Comparison of ENCODE assay signal across 19 cellular contexts in genomic region chr5:140627972-140628371, GRCh38. TPM values are rescaled to one million over a fixed set of nuclear protein-coding genes. Genes with fewer than 3 reads are reported as not detected.
DNase-seq lines count a peak whose midpoint lies in the region; ATAC-seq, FAIRE-seq and TF ChIP-seq lines count a peak whose summit lies in the region.
"Had no signal": no experiment of that assay in that cellular context is flagged by ENCODE, and none has a peak within 500 bp of the region (broad histone marks: within the 10 kb centered on the region; RNA-seq: fewer than 3 reads in every experiment).

No MANE protein-coding gene starts in this region.

- no peak for TF ChIP-seq RAD21 in K562 (CRISPR knock-in tag; conservative IDR thresholded peaks at IDR 0.05 in 1 of 2, IDR thresholded peaks at IDR 0.05 in 1 of 2)

- POLR2A ChIA-PET in K562 (lab: Yijun Ruan, JAX), result interaction anchor here (0.6 kb wide), 1 partner anchor 10 kb away, joined by 3 read pairs; no protein-coding TSS in a partner anchor

- H3K27ac ChIP-seq in K562 (ENCODE audit: extremely low read depth, low read depth, low read length) (no peak overlapping the region), Karpas-422 (ENCODE audit: low read length) (no peak overlapping the region), vagina (no peak overlapping the region)
- H3K27ac ChIP-seq: KMS-11, RWPE1 had no signal

- BruUV-seq in K562 (replicated peaks; lab: Mats Ljungman, UMichigan), result no TSS peak

- H3K9me1 ChIP-seq in K562 (ENCODE audit: control insufficient read depth, insufficient read depth, low read length), result no peaks in the 10 kb centered on the region

- TF ChIP-seq CTCF in K562 (IDR thresholded peaks at IDR 0.05 in 2 of 3, conservative IDR thresholded peaks at IDR 0.05 in 1 of 3; ENCODE audit: insufficient read depth in 2 of 3, low read depth in 1 of 3, low read length in 3 of 3) (no peak), vagina (IDR thresholded peaks at IDR 0.05) (no peak)

- H4K20me1 ChIP-seq in K562 (replicated peaks; ENCODE audit: control insufficient read depth, insufficient read depth, low read length) (no peaks in the 10 kb centered on the region), Karpas-422 (ENCODE audit: insufficient read depth, low read depth, low read length) (no peaks in the 10 kb centered on the region)

- CTCF ChIA-PET in K562 (lab: Yijun Ruan, JAX; ENCODE audit: low intra/inter-chr PET ratio), result interaction anchor here (0.6 kb wide), 1 partner anchor 127 kb away, joined by 3 read pairs; no protein-coding TSS in a partner anchor

- no peak for TF ChIP-seq EP300 in K562 (IDR thresholded peaks at IDR 0.05; ENCODE audit: low read length)

- H3K4me1 ChIP-seq in K562 (replicated peaks in 1 of 2; ENCODE audit: control insufficient read depth in 2 of 2, insufficient read depth in 2 of 2, low read length in 2 of 2) (peaks cover 3 to 14% of the 10 kb centered on the region in 2 experiments; a peak in 4 of 5 replicates), Karpas-422 (ENCODE audit: low read length) (no peaks in the 10 kb centered on the region), vagina (peaks cover 16% of the 10 kb centered on the region)

- TF ChIP-seq POLR2A in K562 (conservative IDR thresholded peaks at IDR 0.05) (no peak), vagina (IDR thresholded peaks at IDR 0.05) (no peak)

- no peak for ATAC-seq in K562
- ATAC-seq: Panc1 had no signal

- H3K4me2 ChIP-seq in K562 (ENCODE audit: insufficient read depth, low read length), result no peak overlapping the region
- no peak overlapping the region for H3K4me2 ChIP-seq in Karpas-422 (ENCODE audit: low read depth, low read length, poor library complexity, severe bottlenecking)
- H3K4me2 ChIP-seq: KMS-11 had no signal

- H3K9me3 ChIP-seq in K562 (replicated peaks; ENCODE audit: control insufficient read depth, insufficient read depth, low read depth, low read length) (no peaks in the 10 kb centered on the region), Karpas-422 (ENCODE audit: low read length) (peaks cover 4% of the 10 kb centered on the region; the same call in 1 of the 2 replicates), vagina (no peaks in the 10 kb centered on the region)

- H3K27me3 ChIP-seq in K562 (ENCODE audit: control insufficient read depth in 2 of 2, insufficient read depth in 2 of 2, low read length in 2 of 2) (no peaks in the 10 kb centered on the region), Karpas-422 (ENCODE audit: low read length) (0 out of 2 replicates have a peak, but pooled peaks cover 2% of the 10 kb centered on the region), vagina (no peaks in the 10 kb centered on the region)

- H3K4me3 ChIP-seq in K562 (no peak overlapping the region), Karpas-422 (ENCODE audit: low read length) (no peak overlapping the region), vagina (no peak overlapping the region)

- DNase-seq in ELR (ENCODE audit: low read depth), result peak; percentile 19
- DNase-seq in LHCN-M2 (ENCODE audit: low read depth), result peak; percentile 23
- DNase-seq in K562 (ENCODE audit: extremely low read depth in 1 of 4, low spot score in 3 of 4), result no peak
- DNase-seq in C1 segment of cervical spinal cord (lab: John Stamatoyannopoulos, UW), result no peak
- no peak for DNase-seq in Karpas-422
- DNase-seq in vagina (ENCODE audit: extremely low spot score in 2 of 2), result no peak
- DNase-seq: Calu3, IMR-90, NCI-H2029, NCI-H446, NCI-H524 treated with DMSO at 0.1 percent for 48 hours, SHP77, T-helper 1 cell had no signal

- H2AFZ ChIP-seq in K562 (ENCODE audit: low read depth, low read length) (no peak overlapping the region), Karpas-422 (ENCODE audit: low read length) (no peak overlapping the region)

- no peaks in the 10 kb centered on the region for H3K79me2 ChIP-seq in K562 (ENCODE audit: control insufficient read depth, insufficient read depth, low read length)
- H3K79me2 ChIP-seq in Karpas-422 (ENCODE audit: low read length), result no peaks in the 10 kb centered on the region

- intact Hi-C loops in K562 (cut with micrococcal nuclease) (no loop called here), vagina (cut with DNase I) (no loop called here)

- in situ Hi-C loops in K562 (cut with MboI), result no loop called here

- no peak overlapping the region for H3K9ac ChIP-seq in K562 (ENCODE audit: insufficient read depth in 1 of 2, low read depth in 2 of 2, low read length in 2 of 2)
- no peak overlapping the region for H3K9ac ChIP-seq in Karpas-422 (ENCODE audit: low read length)
- H3K9ac ChIP-seq: KMS-11 had no signal

- 63% methylated on average over 6 of the region's 6 CpGs for WGBS in K562 (ENCODE audit: insufficient coverage, low coverage, missing lambda C conversion rate)

- H3K36me3 ChIP-seq in K562 (ENCODE audit: control insufficient read depth, insufficient read depth, low read length) (no peaks in the 10 kb centered on the region), Karpas-422 (ENCODE audit: insufficient read depth, low read length) (no peaks in the 10 kb centered on the region), vagina (no peaks in the 10 kb centered on the region)

- no peaks in the 10 kb centered on the region for H3K9me2 ChIP-seq in Karpas-422 (replicated peaks; ENCODE audit: insufficient read depth, low read length)

- no peak for FAIRE-seq in K562 (lab: Jason Lieb, UNC)
- FAIRE-seq: GM18507, H54 had no signal

RNA-seq across cellular contexts. Expression of gene CD14, which starts 5.0 kb away (rescaled TPM):
- 0.96 and 1.1 TPM in 2 replicates for total RNA-seq in LHCN-M2 (2014; rRNA removed)
- polyA plus RNA-seq in LHCN-M2 (2012), result 2.6 TPM
- 0.39 and 0.46 TPM in 2 replicates for total RNA-seq in K562 (2011; cell fraction: chromatin; rRNA removed; ENCODE audit: low replicate concordance)
- total RNA-seq in K562 (2011; cell fraction: nucleolus; rRNA removed), result 0.26 and 0.33 TPM in 2 replicates
- total RNA-seq in K562 (2011; cell fraction: nucleoplasm; rRNA removed), result 0.51 TPM in 1 of 2 replicates, not detected in the other
- total RNA-seq in K562 (2014; rRNA removed), result 0.09 TPM in 1 of 2 replicates, not detected in the other
- total RNA-seq in K562 (2014; rRNA removed; fragmentation: Illumina TruSeq; extraction: Trizol), result 0.07 TPM in 1 of 2 replicates, not detected in the other
- total RNA-seq in K562 (2015; rRNA removed; fragmentation: Illumina TruSeq; extraction: Trizol), result 0.14 and 0.15 TPM in 2 replicates
- 0.31 and 0.47 TPM in 2 replicates for total RNA-seq in K562 (2021)
- polyA plus RNA-seq in K562 (2011; rRNA removed), result 0.13 and 0.23 TPM in 2 replicates
- 0.28 and 0.47 TPM in 2 replicates for polyA plus RNA-seq in K562 (2011; cell fraction: cytosol; rRNA removed)
- 0.11 and 0.67 TPM in 2 replicates for polyA plus RNA-seq in K562 (2011; cell fraction: nucleus; rRNA removed)
- 0.17 and 0.29 TPM in 2 replicates for polyA plus RNA-seq in K562 (2012)
- not detected in 2 replicates for polyA plus RNA-seq in K562 (2014; fragmentation: Illumina TruSeq; extraction: Trizol)
- under 1 TPM in 1 of 2 experiments, not detected in 1; 0.15 TPM for polyA plus RNA-seq in K562 (2014; fragmentation: Nextera tagmentation; extraction: Ambion mirVana)
- 0.32 and 1.0 TPM in 2 replicates for polyA plus RNA-seq in K562 (2014; rRNA removed)
- not detected in 2 replicates for polyA minus RNA-seq in K562 (2011; rRNA and poly(A)+ RNA removed)
- not detected in 2 replicates for polyA minus RNA-seq in K562 (2011; cell fraction: cytosol; rRNA and poly(A)+ RNA removed)
- polyA minus RNA-seq in K562 (2011; cell fraction: nucleus; rRNA and poly(A)+ RNA removed), result 0.22 and 0.27 TPM in 2 replicates
- total RNA-seq in Karpas-422 (2014; rRNA removed; shearing (Covaris generic); ENCODE audit: low replicate concordance), result not detected in 2 replicates
- total RNA-seq in vagina, result 48.4 TPM
- total RNA-seq: G401 had no signal

RNA-seq across cellular contexts. Expression of gene TMCO6, which starts 11.3 kb away (rescaled TPM):
- total RNA-seq in LHCN-M2 (2014; rRNA removed) (42.8 and 43.0 TPM in 2 replicates), K562 (2014; rRNA removed) (21.4 and 32.9 TPM in 2 replicates), K562 (2014; rRNA removed; fragmentation: Illumina TruSeq; extraction: Trizol) (8.3 and 10.3 TPM in 2 replicates), K562 (2015; rRNA removed; fragmentation: Illumina TruSeq; extraction: Trizol) (10.6 and 11.5 TPM in 2 replicates), K562 (2021) (23.5 and 24.4 TPM in 2 replicates), vagina (16.5 TPM)
- 7.2 TPM for polyA plus RNA-seq in LHCN-M2 (2012)
- total RNA-seq in K562 (2011; cell fraction: chromatin; rRNA removed; ENCODE audit: low replicate concordance), result 97.2 and 222 TPM in 2 replicates
- 127 and 130 TPM in 2 replicates for total RNA-seq in K562 (2011; cell fraction: nucleolus; rRNA removed)
- 107 and 115 TPM in 2 replicates for total RNA-seq in K562 (2011; cell fraction: nucleoplasm; rRNA removed)
- polyA plus RNA-seq in K562 (2011; rRNA removed) (26.9 and 28.5 TPM in 2 replicates), K562 (2014; fragmentation: Illumina TruSeq; extraction: Trizol) (16.7 and 18.0 TPM in 2 replicates), K562 (2014; fragmentation: Nextera tagmentation; extraction: Ambion mirVana) (1 to 10 TPM; 3.4 to 5.1 TPM), K562 (2014; rRNA removed) (32.5 and 46.4 TPM in 2 replicates)
- 29.2 and 30.3 TPM in 2 replicates for polyA plus RNA-seq in K562 (2011; cell fraction: cytosol; rRNA removed)
- 196 and 262 TPM in 2 replicates for polyA plus RNA-seq in K562 (2011; cell fraction: nucleus; rRNA removed)
- 18.6 and 22.1 TPM in 2 replicates for polyA plus RNA-seq in K562 (2012)
- polyA minus RNA-seq in K562 (2011; rRNA and poly(A)+ RNA removed), result 11.5 and 15.9 TPM in 2 replicates
- 6.1 and 10.0 TPM in 2 replicates for polyA minus RNA-seq in K562 (2011; cell fraction: cytosol; rRNA and poly(A)+ RNA removed)
- 49.9 and 56.8 TPM in 2 replicates for polyA minus RNA-seq in K562 (2011; cell fraction: nucleus; rRNA and poly(A)+ RNA removed)
- total RNA-seq in Karpas-422 (2014; rRNA removed; shearing (Covaris generic); ENCODE audit: low replicate concordance), result 23.8 and 29.9 TPM in 2 replicates

RNA-seq across cellular contexts. Expression of gene NDUFA2, which starts 19.5 kb away (rescaled TPM):
- total RNA-seq in LHCN-M2 (2014; rRNA removed) (44.0 and 48.5 TPM in 2 replicates), K562 (2014; rRNA removed) (136 and 209 TPM in 2 replicates), K562 (2014; rRNA removed; fragmentation: Illumina TruSeq; extraction: Trizol) (63.3 and 69.1 TPM in 2 replicates), K562 (2015; rRNA removed; fragmentation: Illumina TruSeq; extraction: Trizol) (103 and 105 TPM in 2 replicates), K562 (2021) (120 and 125 TPM in 2 replicates), vagina (61.6 TPM)
- polyA plus RNA-seq in LHCN-M2 (2012), result 193 TPM
- total RNA-seq in K562 (2011; cell fraction: chromatin; rRNA removed; ENCODE audit: low replicate concordance), result 7.6 and 18.9 TPM in 2 replicates
- 40.4 and 43.6 TPM in 2 replicates for total RNA-seq in K562 (2011; cell fraction: nucleolus; rRNA removed)
- 24.4 and 32.7 TPM in 2 replicates for total RNA-seq in K562 (2011; cell fraction: nucleoplasm; rRNA removed)
- polyA plus RNA-seq in K562 (2011; rRNA removed) (184 and 187 TPM in 2 replicates), K562 (2014; fragmentation: Illumina TruSeq; extraction: Trizol) (77.4 and 113 TPM in 2 replicates), K562 (2014; fragmentation: Nextera tagmentation; extraction: Ambion mirVana) (100 to 1,000 TPM; 480 to 497 TPM), K562 (2014; rRNA removed) (209 and 284 TPM in 2 replicates)
- 176 and 243 TPM in 2 replicates for polyA plus RNA-seq in K562 (2011; cell fraction: cytosol; rRNA removed)
- 81.1 and 91.8 TPM in 2 replicates for polyA plus RNA-seq in K562 (2011; cell fraction: nucleus; rRNA removed)
- polyA plus RNA-seq in K562 (2012), result 147 and 206 TPM in 2 replicates
- 15.2 and 15.6 TPM in 2 replicates for polyA minus RNA-seq in K562 (2011; rRNA and poly(A)+ RNA removed)
- polyA minus RNA-seq in K562 (2011; cell fraction: cytosol; rRNA and poly(A)+ RNA removed), result 20.1 and 29.9 TPM in 2 replicates
- 15.6 and 21.9 TPM in 2 replicates for polyA minus RNA-seq in K562 (2011; cell fraction: nucleus; rRNA and poly(A)+ RNA removed)
- 126 and 131 TPM in 2 replicates for total RNA-seq in Karpas-422 (2014; rRNA removed; shearing (Covaris generic); ENCODE audit: low replicate concordance)

RNA-seq across cellular contexts. Expression of gene IK, which starts 19.7 kb away (rescaled TPM):
- 96.8 and 111 TPM in 2 replicates for total RNA-seq in LHCN-M2 (2014; rRNA removed)
- polyA plus RNA-seq in LHCN-M2 (2012), result 83.8 TPM
- 95.6 and 166 TPM in 2 replicates for total RNA-seq in K562 (2011; cell fraction: chromatin; rRNA removed; ENCODE audit: low replicate concordance)
- 44.7 and 60.0 TPM in 2 replicates for total RNA-seq in K562 (2011; cell fraction: nucleolus; rRNA removed)
- total RNA-seq in K562 (2011; cell fraction: nucleoplasm; rRNA removed), result 73.0 and 85.0 TPM in 2 replicates
- total RNA-seq in K562 (2014; rRNA removed), result 150 and 170 TPM in 2 replicates
- total RNA-seq in K562 (2014; rRNA removed; fragmentation: Illumina TruSeq; extraction: Trizol), result 138 and 149 TPM in 2 replicates
- 158 and 164 TPM in 2 replicates for total RNA-seq in K562 (2015; rRNA removed; fragmentation: Illumina TruSeq; extraction: Trizol)
- 81.9 and 93.0 TPM in 2 replicates for total RNA-seq in K562 (2021)
- 107 and 140 TPM in 2 replicates for polyA plus RNA-seq in K562 (2011; rRNA removed)
- 52.3 and 71.9 TPM in 2 replicates for polyA plus RNA-seq in K562 (2011; cell fraction: cytosol; rRNA removed)
- polyA plus RNA-seq in K562 (2011; cell fraction: nucleus; rRNA removed), result 150 and 151 TPM in 2 replicates
- 117 and 133 TPM in 2 replicates for polyA plus RNA-seq in K562 (2012)
- polyA plus RNA-seq in K562 (2014; fragmentation: Illumina TruSeq; extraction: Trizol), result 187 and 203 TPM in 2 replicates
- polyA plus RNA-seq in K562 (2014; fragmentation: Nextera tagmentation; extraction: Ambion mirVana), result 100 to 1,000 TPM in 1 of 2 experiments, 10 to 100 TPM in 1; 89.2 to 182 TPM
- polyA plus RNA-seq in K562 (2014; rRNA removed), result 137 and 176 TPM in 2 replicates
- polyA minus RNA-seq in K562 (2011; rRNA and poly(A)+ RNA removed), result 133 and 180 TPM in 2 replicates
- 42.0 and 55.4 TPM in 2 replicates for polyA minus RNA-seq in K562 (2011; cell fraction: cytosol; rRNA and poly(A)+ RNA removed)
- polyA minus RNA-seq in K562 (2011; cell fraction: nucleus; rRNA and poly(A)+ RNA removed), result 47.0 and 74.2 TPM in 2 replicates
- 101 and 106 TPM in 2 replicates for total RNA-seq in Karpas-422 (2014; rRNA removed; shearing (Covaris generic); ENCODE audit: low replicate concordance)
- total RNA-seq in vagina, result 64.3 TPM

RNA-seq across cellular contexts. Expression of gene WDR55, which starts 36.7 kb away (rescaled TPM):
- total RNA-seq in LHCN-M2 (2014; rRNA removed) (27.1 and 28.9 TPM in 2 replicates), K562 (2014; rRNA removed) (24.9 and 27.3 TPM in 2 replicates), K562 (2014; rRNA removed; fragmentation: Illumina TruSeq; extraction: Trizol) (20.5 and 21.8 TPM in 2 replicates), K562 (2015; rRNA removed; fragmentation: Illumina TruSeq; extraction: Trizol) (29.3 and 30.0 TPM in 2 replicates), K562 (2021) (35.3 and 36.1 TPM in 2 replicates), vagina (19.9 TPM)
- 23.1 TPM for polyA plus RNA-seq in LHCN-M2 (2012)
- total RNA-seq in K562 (2011; cell fraction: chromatin; rRNA removed; ENCODE audit: low replicate concordance), result 99.1 and 166 TPM in 2 replicates
- total RNA-seq in K562 (2011; cell fraction: nucleolus; rRNA removed), result 88.7 and 109 TPM in 2 replicates
- total RNA-seq in K562 (2011; cell fraction: nucleoplasm; rRNA removed), result 85.1 and 87.8 TPM in 2 replicates
- polyA plus RNA-seq in K562 (2011; rRNA removed) (37.4 and 44.8 TPM in 2 replicates), K562 (2014; fragmentation: Illumina TruSeq; extraction: Trizol) (35.1 and 39.0 TPM in 2 replicates), K562 (2014; fragmentation: Nextera tagmentation; extraction: Ambion mirVana) (1 to 10 TPM; 5.2 to 6.6 TPM), K562 (2014; rRNA removed) (44.1 and 45.0 TPM in 2 replicates)
- polyA plus RNA-seq in K562 (2011; cell fraction: cytosol; rRNA removed), result 39.9 and 55.5 TPM in 2 replicates
- polyA plus RNA-seq in K562 (2011; cell fraction: nucleus; rRNA removed), result 68.1 and 108 TPM in 2 replicates
- polyA plus RNA-seq in K562 (2012), result 24.9 and 28.0 TPM in 2 replicates
- polyA minus RNA-seq in K562 (2011; rRNA and poly(A)+ RNA removed), result 22.7 and 29.5 TPM in 2 replicates
- 12.7 and 20.9 TPM in 2 replicates for polyA minus RNA-seq in K562 (2011; cell fraction: cytosol; rRNA and poly(A)+ RNA removed)
- 24.0 and 28.4 TPM in 2 replicates for polyA minus RNA-seq in K562 (2011; cell fraction: nucleus; rRNA and poly(A)+ RNA removed)
- 15.9 and 21.5 TPM in 2 replicates for total RNA-seq in Karpas-422 (2014; rRNA removed; shearing (Covaris generic); ENCODE audit: low replicate concordance)

Comparison
In these comparisons a context has a peak if more than half of its experiments do, and no peak if none do; other contexts are left out.
1. DNase-seq: peak in ELR (single experiment) and LHCN-M2 (single experiment); none in K562 (0 of 4), C1 segment of cervical spinal cord (0 of 14), Karpas-422 (single experiment) and vagina (0 of 2).
2. RNA of gene CD14, which starts 5.0 kb away (total RNA-seq): 48.4 TPM in vagina (single experiment); 0.96 to 1.1 TPM in LHCN-M2, 0.07 to 0.51 TPM in K562 and not detected in Karpas-422; every median in the first group is over 10 times any median in the second.